Comparison of ENCODE assay signal across 1 cellular context in the genomic region with DNA sequence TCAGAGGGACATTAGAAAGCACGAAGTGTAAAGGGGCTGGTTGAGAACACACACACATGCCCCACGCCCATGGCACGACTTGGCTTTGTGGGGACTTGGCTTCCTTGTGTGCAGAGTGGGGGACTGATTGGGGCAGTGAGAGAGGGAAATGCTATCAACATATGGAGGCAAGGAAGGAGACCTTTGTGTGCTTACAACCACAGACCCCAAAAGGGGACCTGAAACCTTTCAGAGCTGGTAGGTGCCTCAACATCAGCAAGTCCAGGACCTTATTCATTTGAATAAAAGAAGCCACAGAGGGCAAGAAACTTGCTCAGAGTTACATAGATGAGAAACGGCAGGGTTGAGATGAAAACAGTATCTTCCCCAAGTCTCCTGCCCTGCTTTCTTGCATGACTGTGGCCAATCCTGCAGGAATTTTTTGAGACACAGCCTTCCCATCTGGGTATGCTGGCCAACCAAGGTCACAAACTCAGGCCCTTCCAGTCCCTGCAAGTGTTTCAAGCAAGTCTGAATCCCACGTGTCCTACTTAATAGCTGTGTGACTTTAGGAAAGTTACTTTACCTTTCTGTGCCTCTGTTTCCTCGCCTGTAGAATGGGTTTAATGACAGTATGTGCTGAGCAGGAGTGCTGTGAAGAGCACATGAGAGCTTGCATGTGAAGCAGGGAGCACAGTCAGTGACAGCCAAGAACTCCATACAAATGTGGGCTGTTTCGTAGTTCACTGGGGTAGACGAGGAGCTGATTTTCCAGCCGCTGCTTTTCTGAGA.
TF ChIP-seq lines count a peak whose summit lies in the region.

No MANE protein-coding gene starts in this region.

TF ChIP-seq in HepG2, 621 proteins besides CTCF, POLR2A, EP300 and RAD21:
- TF ChIP-seq, protein P1, sequence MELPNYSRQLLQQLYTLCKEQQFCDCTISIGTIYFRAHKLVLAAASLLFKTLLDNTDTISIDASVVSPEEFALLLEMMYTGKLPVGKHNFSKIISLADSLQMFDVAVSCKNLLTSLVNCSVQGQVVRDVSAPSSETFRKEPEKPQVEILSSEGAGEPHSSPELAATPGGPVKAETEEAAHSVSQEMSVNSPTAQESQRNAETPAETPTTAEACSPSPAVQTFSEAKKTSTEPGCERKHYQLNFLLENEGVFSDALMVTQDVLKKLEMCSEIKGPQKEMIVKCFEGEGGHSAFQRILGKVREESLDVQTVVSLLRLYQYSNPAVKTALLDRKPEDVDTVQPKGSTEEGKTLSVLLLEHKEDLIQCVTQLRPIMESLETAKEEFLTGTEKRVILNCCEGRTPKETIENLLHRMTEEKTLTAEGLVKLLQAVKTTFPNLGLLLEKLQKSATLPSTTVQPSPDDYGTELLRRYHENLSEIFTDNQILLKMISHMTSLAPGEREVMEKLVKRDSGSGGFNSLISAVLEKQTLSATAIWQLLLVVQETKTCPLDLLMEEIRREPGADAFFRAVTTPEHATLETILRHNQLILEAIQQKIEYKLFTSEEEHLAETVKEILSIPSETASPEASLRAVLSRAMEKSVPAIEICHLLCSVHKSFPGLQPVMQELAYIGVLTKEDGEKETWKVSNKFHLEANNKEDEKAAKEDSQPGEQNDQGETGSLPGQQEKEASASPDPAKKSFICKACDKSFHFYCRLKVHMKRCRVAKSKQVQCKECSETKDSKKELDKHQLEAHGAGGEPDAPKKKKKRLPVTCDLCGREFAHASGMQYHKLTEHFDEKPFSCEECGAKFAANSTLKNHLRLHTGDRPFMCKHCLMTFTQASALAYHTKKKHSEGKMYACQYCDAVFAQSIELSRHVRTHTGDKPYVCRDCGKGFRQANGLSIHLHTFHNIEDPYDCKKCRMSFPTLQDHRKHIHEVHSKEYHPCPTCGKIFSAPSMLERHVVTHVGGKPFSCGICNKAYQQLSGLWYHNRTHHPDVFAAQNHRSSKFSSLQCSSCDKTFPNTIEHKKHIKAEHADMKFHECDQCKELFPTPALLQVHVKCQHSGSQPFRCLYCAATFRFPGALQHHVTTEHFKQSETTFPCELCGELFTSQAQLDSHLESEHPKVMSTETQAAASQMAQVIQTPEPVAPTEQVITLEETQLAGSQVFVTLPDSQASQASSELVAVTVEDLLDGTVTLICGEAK (IDR thresholded peaks at IDR 0.05) = no peak
- TF ChIP-seq, protein P1 (CRISPR knock-in tag; IDR thresholded peaks at IDR 0.05) = no peak
- peak; percentile 33; the same call in 1 of the 2 replicates for TF ChIP-seq ZNF629 (CRISPR knock-in tag; conservative IDR thresholded peaks at IDR 0.05)
- TF ChIP-seq, protein P2, sequence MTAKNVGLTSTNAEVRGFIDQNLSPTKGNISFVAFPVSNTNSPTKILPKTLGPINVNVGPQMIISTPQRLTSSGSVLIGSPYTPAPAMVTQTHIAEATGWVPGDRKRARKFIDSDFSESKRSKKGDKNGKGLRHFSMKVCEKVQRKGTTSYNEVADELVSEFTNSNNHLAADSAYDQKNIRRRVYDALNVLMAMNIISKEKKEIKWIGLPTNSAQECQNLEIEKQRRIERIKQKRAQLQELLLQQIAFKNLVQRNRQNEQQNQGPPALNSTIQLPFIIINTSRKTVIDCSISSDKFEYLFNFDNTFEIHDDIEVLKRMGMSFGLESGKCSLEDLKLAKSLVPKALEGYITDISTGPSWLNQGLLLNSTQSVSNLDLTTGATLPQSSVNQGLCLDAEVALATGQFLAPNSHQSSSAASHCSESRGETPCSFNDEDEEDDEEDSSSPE (CRISPR knock-in tag; IDR thresholded peaks at IDR 0.05) = no peak
